8 cellular contexts compared by ENCODE assay signal in genomic region chr3:195720831-195721594, GRCh38. TPM values are rescaled to one million over a fixed set of nuclear protein-coding genes. Genes with fewer than 3 reads are reported as not detected.
DNase-seq lines count a peak whose midpoint lies in the region; ATAC-seq, FAIRE-seq and TF ChIP-seq lines count a peak whose summit lies in the region.
"Not testable (repeated sequence)": the region's sequence is repeated elsewhere in the genome, so short reads cannot be mapped to it uniquely, and the experiment has no call there.

A gene with protein sequence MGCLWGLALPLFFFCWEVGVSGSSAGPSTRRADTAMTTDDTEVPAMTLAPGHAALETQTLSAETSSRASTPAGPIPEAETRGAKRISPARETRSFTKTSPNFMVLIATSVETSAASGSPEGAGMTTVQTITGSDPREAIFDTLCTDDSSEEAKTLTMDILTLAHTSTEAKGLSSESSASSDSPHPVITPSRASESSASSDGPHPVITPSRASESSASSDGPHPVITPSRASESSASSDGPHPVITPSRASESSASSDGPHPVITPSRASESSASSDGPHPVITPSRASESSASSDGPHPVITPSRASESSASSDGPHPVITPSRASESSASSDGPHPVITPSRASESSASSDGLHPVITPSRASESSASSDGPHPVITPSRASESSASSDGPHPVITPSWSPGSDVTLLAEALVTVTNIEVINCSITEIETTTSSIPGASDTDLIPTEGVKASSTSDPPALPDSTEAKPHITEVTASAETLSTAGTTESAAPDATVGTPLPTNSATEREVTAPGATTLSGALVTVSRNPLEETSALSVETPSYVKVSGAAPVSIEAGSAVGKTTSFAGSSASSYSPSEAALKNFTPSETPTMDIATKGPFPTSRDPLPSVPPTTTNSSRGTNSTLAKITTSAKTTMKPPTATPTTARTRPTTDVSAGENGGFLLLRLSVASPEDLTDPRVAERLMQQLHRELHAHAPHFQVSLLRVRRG (plus strand): TSS chr3:195720978. CDS start chr3:195721008, 30 bp downstream.

- H3K4me1 ChIP-seq in K562 (replicated peaks in 1 of 2; ENCODE audit: control insufficient read depth in 2 of 2, insufficient read depth in 2 of 2, low read length in 2 of 2); aorta (ENCODE audit: control insufficient read depth in 1 of 2, insufficient read depth in 2 of 2, low read length in 2 of 2): not testable (repeated sequence)
- H3K4me1 ChIP-seq in esophagus (ENCODE audit: control insufficient read depth in 2 of 2, insufficient read depth in 2 of 2, low read length in 1 of 2) = peaks cover 0 to 14% of the 10 kb centered on the region in 2 donors

- POLR2A ChIA-PET in K562 (lab: Yijun Ruan, JAX) = interaction anchor here (0.6 to 1.5 kb wide), 4 partner anchors 8 to 406 kb away, joined by 3 to 6 read pairs (median 5); no protein-coding TSS in a partner anchor

- not testable (repeated sequence) for H3K27me3 Mint-ChIP-seq in Calu3 (ENCODE audit: unreplicated experiment); nephron (ENCODE audit: low read depth)
- H3K27me3 Mint-ChIP-seq in stimulated activated memory B cell treated with anti-CD40 and anti-IgM and Interleukin-4, amounts not matched to agents 10 μg/mL and 1 μg/mL and 100 μg/mL, for 72 hours = peaks cover 16% of the 10 kb centered on the region

- in situ Hi-C loops in K562 (cut with MboI) = loop anchor here (25.0 kb wide), 2 partner anchors 491 to 791 kb away; partner anchors contain the start of genes RNF168, SLC51A, SMCO1 and ZDHHC19

- not testable (repeated sequence) for H3K9me1 ChIP-seq in K562 (ENCODE audit: control insufficient read depth, insufficient read depth, low read length)

- DNase-seq in Calu3 (peak; percentile 77), aorta (peak; percentile 48 to 72)
- not testable (repeated sequence) for DNase-seq in K562 (ENCODE audit: extremely low read depth in 1 of 4, low spot score in 3 of 4); left lobe of liver (ENCODE audit: low spot score)

- H3K27ac ChIP-seq in SU-DHL-6 (ENCODE audit: low read depth, low read length) (peak within 1 kb of the TSS; percentile 40), esophagus (ENCODE audit: low read depth in 2 of 2, low read length in 1 of 2) (peak within 1 kb of the TSS; percentile 91 to 94)
- not testable (repeated sequence) for H3K27ac ChIP-seq in K562 (ENCODE audit: extremely low read depth, low read depth, low read length); aorta (ENCODE audit: low read depth in 1 of 2, low read length in 2 of 2)

- H3K9me2 ChIP-seq in SU-DHL-6 (replicated peaks; ENCODE audit: insufficient read depth, low read length) = not testable (repeated sequence)

- peak within 1 kb of the TSS; percentile 98 for H3K27ac Mint-ChIP-seq in Calu3 (ENCODE audit: unreplicated experiment)
- H3K27ac Mint-ChIP-seq in nephron = peak within 1 kb of the TSS; percentile 26 to 55 (median 46)
- not testable (repeated sequence) for H3K27ac Mint-ChIP-seq in stimulated activated memory B cell treated with anti-CD40 and anti-IgM and Interleukin-4, amounts not matched to agents 10 μg/mL and 1 μg/mL and 100 μg/mL, for 72 hours

- not testable (repeated sequence) for H4K20me1 ChIP-seq in SU-DHL-6 (ENCODE audit: low read depth, low read length); K562 (replicated peaks; ENCODE audit: control insufficient read depth, insufficient read depth, low read length)

- H3K4me1 Mint-ChIP-seq in Calu3 (ENCODE audit: low read depth, unreplicated experiment) = peaks cover 54% of the 10 kb centered on the region
- not testable (repeated sequence) for H3K4me1 Mint-ChIP-seq in nephron
- H3K4me1 Mint-ChIP-seq in stimulated activated memory B cell treated with anti-CD40 and anti-IgM and Interleukin-4, amounts not matched to agents 10 μg/mL and 1 μg/mL and 100 μg/mL, for 72 hours = peaks cover 17% of the 10 kb centered on the region

- TF ChIP-seq RAD21 in K562 (CRISPR knock-in tag; conservative IDR thresholded peaks at IDR 0.05 in 1 of 2, IDR thresholded peaks at IDR 0.05 in 1 of 2) = not testable (repeated sequence)

- 20% methylated on average over 13 of the region's 17 CpGs for WGBS in K562 (ENCODE audit: insufficient coverage, low coverage, missing lambda C conversion rate)
- WGBS in esophagus, 2 donors = 40 to 45% methylated on average over 12 to 13 of the region's 17 CpGs
- WGBS in aorta, 2 donors = 76 to 79% methylated on average over 11 to 14 of the region's 17 CpGs

- not testable (repeated sequence) for H3K36me3 ChIP-seq in SU-DHL-6 (ENCODE audit: low read length); K562 (ENCODE audit: control insufficient read depth, insufficient read depth, low read length); esophagus (ENCODE audit: control insufficient read depth in 2 of 2, insufficient read depth in 2 of 2, low read length in 1 of 2); aorta (ENCODE audit: control insufficient read depth in 1 of 2, insufficient read depth in 2 of 2, low read length in 1 of 2)

- not testable (repeated sequence) for TF ChIP-seq POLR2A in K562 (conservative IDR thresholded peaks at IDR 0.05)

- H3K36me3 Mint-ChIP-seq in Calu3 (ENCODE audit: insufficient read depth, unreplicated experiment) = peaks cover 39% of the 10 kb centered on the region
- not testable (repeated sequence) for H3K36me3 Mint-ChIP-seq in nephron (ENCODE audit: low read depth); stimulated activated memory B cell treated with anti-CD40 and anti-IgM and Interleukin-4, amounts not matched to agents 10 μg/mL and 1 μg/mL and 100 μg/mL, for 72 hours

- H3K9me3 Mint-ChIP-seq in Calu3 (ENCODE audit: low read depth, unreplicated experiment); nephron; stimulated activated memory B cell treated with anti-CD40 and anti-IgM and Interleukin-4, amounts not matched to agents 10 μg/mL and 1 μg/mL and 100 μg/mL, for 72 hours: not testable (repeated sequence)

- peak within 1 kb of the TSS; percentile 25 for H3K4me2 ChIP-seq in SU-DHL-6 (ENCODE audit: low read depth, low read length, poor library complexity, severe bottlenecking)
- not testable (repeated sequence) for H3K4me2 ChIP-seq in K562 (ENCODE audit: insufficient read depth, low read length)

- H2AFZ ChIP-seq in SU-DHL-6 (ENCODE audit: low read depth, low read length, severe bottlenecking); K562 (ENCODE audit: low read depth, low read length): not testable (repeated sequence)

- peak within 1 kb of the TSS; percentile 86 for H3K4me3 Mint-ChIP-seq in Calu3 (ENCODE audit: low read depth, unreplicated experiment)
- not testable (repeated sequence) for H3K4me3 Mint-ChIP-seq in nephron; stimulated activated memory B cell treated with anti-CD40 and anti-IgM and Interleukin-4, amounts not matched to agents 10 μg/mL and 1 μg/mL and 100 μg/mL, for 72 hours

- TF ChIP-seq CTCF in Calu3 (IDR thresholded peaks at IDR 0.05; ENCODE audit: unreplicated experiment); SU-DHL-6 (IDR thresholded peaks at IDR 0.05; ENCODE audit: insufficient read depth, low read length, poor library complexity, severe bottlenecking); K562 (IDR thresholded peaks at IDR 0.05 in 2 of 3, conservative IDR thresholded peaks at IDR 0.05 in 1 of 3; ENCODE audit: insufficient read depth in 2 of 3, low read depth in 1 of 3, low read length in 3 of 3); nephron (IDR thresholded peaks at IDR 0.05; ENCODE audit: unreplicated experiment in 3 of 3): not testable (repeated sequence)

- not testable (repeated sequence) for H3K79me2 ChIP-seq in SU-DHL-6 (ENCODE audit: insufficient read depth, low read length); K562 (ENCODE audit: control insufficient read depth, insufficient read depth, low read length)

- intact Hi-C loops in Calu3 (cut with micrococcal nuclease; ENCODE audit: unreplicated experiment); K562 (cut with micrococcal nuclease): not testable (repeated sequence)
- intact Hi-C loops in aorta (cut with DNase I) = loop anchor here (5.0 to 10.0 kb wide), 2 partner anchors 104 to 106 kb away; no protein-coding TSS in a partner anchor

- TF ChIP-seq EP300 in K562 (IDR thresholded peaks at IDR 0.05; ENCODE audit: low read length) = not testable (repeated sequence)

- H3K27me3 ChIP-seq in SU-DHL-6 (ENCODE audit: low read length); esophagus (ENCODE audit: control insufficient read depth in 1 of 2, insufficient read depth in 2 of 2, low read length in 2 of 2); aorta (ENCODE audit: control insufficient read depth in 1 of 2, insufficient read depth in 2 of 2, low read length in 1 of 2): not testable (repeated sequence)
- peaks cover 31 to 41% of the 10 kb centered on the region in 2 experiments for H3K27me3 ChIP-seq in K562 (ENCODE audit: control insufficient read depth in 2 of 2, insufficient read depth in 2 of 2, low read length in 2 of 2)

- ATAC-seq in K562, left lobe of liver: not testable (repeated sequence)
- ATAC-seq in stimulated activated memory B cell treated with anti-CD40 and anti-IgM and Interleukin-4, amounts not matched to agents 10 μg/mL and 1 μg/mL and 100 μg/mL, for 72 hours = peak; percentile 44
- ATAC-seq in aorta (ENCODE audit: low FRiP score) = peak; percentile 31

- peaks cover 13% of the 10 kb centered on the region; the same call in 1 of the 2 replicates for H3K9me3 ChIP-seq in SU-DHL-6 (ENCODE audit: insufficient read depth, low read length)
- H3K9me3 ChIP-seq in K562 (replicated peaks; ENCODE audit: control insufficient read depth, insufficient read depth, low read depth, low read length); esophagus (ENCODE audit: control insufficient read depth in 2 of 2, insufficient read depth in 1 of 2, low read depth in 1 of 2, low read length in 1 of 2); aorta (ENCODE audit: control insufficient read depth, low read length): not testable (repeated sequence)

- TSS peak; percentile 83 for BruUV-seq in Calu3 (replicated peaks; lab: Mats Ljungman, UMichigan)
- not testable (repeated sequence) for BruUV-seq in K562 (replicated peaks; lab: Mats Ljungman, UMichigan)

- CTCF ChIA-PET in Calu3 (lab: Charles Lee) (interaction anchor here (0.7 to 1.1 kb wide), 2 partner anchors 10 to 85 kb away, joined by 3 to 4 read pairs; no protein-coding TSS in a partner anchor), K562 (lab: Yijun Ruan, JAX; ENCODE audit: low intra/inter-chr PET ratio) (interaction anchor here (0.8 kb wide), 1 partner anchor 147 kb away, joined by 4 read pairs; no protein-coding TSS in a partner anchor)

- H3K9ac ChIP-seq in SU-DHL-6 (ENCODE audit: low read length) (peak within 1 kb of the TSS; percentile 31; the same call in 1 of the 2 replicates), K562 (ENCODE audit: insufficient read depth in 1 of 2, low read depth in 2 of 2, low read length in 2 of 2) (peak within 1 kb of the TSS in 1 of 2 experiments; percentile 50; a peak in 1 of 4 replicates)

- not testable (repeated sequence) for FAIRE-seq in K562 (lab: Jason Lieb, UNC)

- not testable (repeated sequence) for H3F3A ChIP-seq in SU-DHL-6 (ENCODE audit: insufficient read depth)

- not testable (repeated sequence) for H3K4me3 ChIP-seq in SU-DHL-6 (ENCODE audit: insufficient read depth, low read length, poor library complexity, severe bottlenecking); K562; aorta (ENCODE audit: low read length in 2 of 2)
- peak within 1 kb of the TSS; percentile 38 to 40 for H3K4me3 ChIP-seq in esophagus (ENCODE audit: low read depth in 1 of 2, low read length in 2 of 2)

RNA-seq across cellular contexts. Expression of the gene that starts here (rescaled TPM):
- total RNA-seq in Calu3 (2022) (83.1 and 128 TPM in 2 replicates), K562 (2014; rRNA removed) (not detected in 2 replicates), K562 (2014; rRNA removed; fragmentation: Illumina TruSeq; extraction: Trizol) (not detected in 2 replicates), K562 (2015; rRNA removed; fragmentation: Illumina TruSeq; extraction: Trizol) (0.18 TPM in 1 of 2 replicates, not detected in the other), K562 (2021) (0.16 and 0.25 TPM in 2 replicates), left lobe of liver (29.6 TPM), aorta (10 to 100 TPM in 1 of 2 donors, 1 to 10 TPM in 1; 4.5 to 17.8 TPM)
- total RNA-seq in K562 (2011; cell fraction: chromatin; rRNA removed; ENCODE audit: low replicate concordance) = 0.51 and 0.63 TPM in 2 replicates
- total RNA-seq in K562 (2011; cell fraction: nucleolus; rRNA removed) = 0.17 and 0.39 TPM in 2 replicates
- not detected in 2 replicates for total RNA-seq in K562 (2011; cell fraction: nucleoplasm; rRNA removed)
- polyA plus RNA-seq in K562 (2011; rRNA removed) (0.11 and 0.15 TPM in 2 replicates), K562 (2014; fragmentation: Illumina TruSeq; extraction: Trizol) (0.15 and 0.44 TPM in 2 replicates), K562 (2014; fragmentation: Nextera tagmentation; extraction: Ambion mirVana) (under 1 TPM in 1 of 2 experiments, not detected in 1; 0.03 TPM), K562 (2014; rRNA removed) (0.22 and 0.23 TPM in 2 replicates), esophagus (100 to 1,000 TPM in 1 of 2 donors, 10 to 100 TPM in 1; 49.6 to 126 TPM), aorta (10 to 100 TPM in 1 of 2 donors, 1 to 10 TPM in 1; 2.9 to 17.7 TPM)
- polyA plus RNA-seq in K562 (2011; cell fraction: cytosol; rRNA removed) = 0.09 and 0.12 TPM in 2 replicates
- polyA plus RNA-seq in K562 (2011; cell fraction: nucleus; rRNA removed) = 0.41 and 0.63 TPM in 2 replicates
- polyA plus RNA-seq in K562 (2012) = 0.22 and 1.2 TPM in 2 replicates
- not detected in 2 replicates for polyA minus RNA-seq in K562 (2011; rRNA and poly(A)+ RNA removed)
- not detected in 2 replicates for polyA minus RNA-seq in K562 (2011; cell fraction: cytosol; rRNA and poly(A)+ RNA removed)
- not detected in 2 replicates for polyA minus RNA-seq in K562 (2011; cell fraction: nucleus; rRNA and poly(A)+ RNA removed)
